9 cellular contexts compared by ENCODE assay signal in genomic region chrX:153968255-153968654, GRCh38. TPM values are rescaled to one million over a fixed set of nuclear protein-coding genes. Genes with fewer than 3 reads are reported as not detected.
DNase-seq lines count a peak whose midpoint lies in the region; ATAC-seq, FAIRE-seq and TF ChIP-seq lines count a peak whose summit lies in the region.
"Had no signal": no experiment of that assay in that cellular context is flagged by ENCODE, and none has a peak within 500 bp of the region (broad histone marks: within the 10 kb centered on the region; RNA-seq: fewer than 3 reads in every experiment).

No MANE protein-coding gene starts in this region.

- H3K4me1 ChIP-seq in keratinocyte (ENCODE audit: control insufficient read depth, extremely low read depth, insufficient read depth, low read length) (peaks cover 13% of the 10 kb centered on the region), thoracic aorta (ENCODE audit: control insufficient read depth in 1 of 2, low read depth in 2 of 2) (peaks cover 13 to 38% of the 10 kb centered on the region in 2 donors)

- H3K79me2 ChIP-seq in keratinocyte (ENCODE audit: control insufficient read depth, insufficient read depth, low read length), result peaks cover 73% of the 10 kb centered on the region

- H3K9me1 ChIP-seq in keratinocyte (ENCODE audit: control insufficient read depth, extremely low read depth, insufficient read depth, low read length), result no peaks in the 10 kb centered on the region

- no peak for DNase-seq in activated naive CD4-positive, alpha-beta T cell treated with anti-CD3 and anti-CD28 coated beads, Interleukin-2, amount 10 ng/mL, durations not matched to agents 7 days and 5 days
- DNase-seq in activated naive CD4-positive, alpha-beta T cell (lab: John Stamatoyannopoulos, UW), result no peak
- no peak for DNase-seq in activated naive CD4-positive, alpha-beta T cell treated with anti-CD3 and anti-CD28 coated beads, Interleukin-2, amount 50 U/mL, for 72 hours (ENCODE audit: low spot score in 2 of 2)
- DNase-seq in keratinocyte (ENCODE audit: low read depth, low spot score), result no peak
- no peak for DNase-seq in thoracic aorta (ENCODE audit: low spot score)
- DNase-seq in NCI-H2029 (lab: John Stamatoyannopoulos, UW), result no peak
- DNase-seq: HCEC 1CT had no signal

- peaks cover 25% of the 10 kb centered on the region for H3K36me3 Mint-ChIP-seq in activated naive CD4-positive, alpha-beta T cell treated with anti-CD3 and anti-CD28 coated beads, Interleukin-2, amount 10 ng/mL, durations not matched to agents 7 days and 5 days
- H3K36me3 Mint-ChIP-seq in activated naive CD4-positive, alpha-beta T cell treated with anti-CD3 and anti-CD28 coated beads, Interleukin-2, amount 50 U/mL, for 72 hours, result peaks cover 35% of the 10 kb centered on the region in 2 donors

- FAIRE-seq in keratinocyte (lab: Jason Lieb, UNC), result no peak

- no peak for TF ChIP-seq CTCF in keratinocyte (optimal IDR thresholded peaks at IDR 0.05 in 1 of 3, IDR thresholded peaks at IDR 0.05 in 1 of 3, conservative IDR thresholded peaks at IDR 0.05 in 1 of 3; ENCODE audit: extremely low read depth in 1 of 3, insufficient read depth in 2 of 3, low read length in 3 of 3)
- no peak for TF ChIP-seq CTCF in thoracic aorta (IDR thresholded peaks at IDR 0.05)

- H3K9ac ChIP-seq in keratinocyte (ENCODE audit: control insufficient read depth, extremely low read depth, insufficient read depth, low read length), result no peak overlapping the region

- H3K9me3 ChIP-seq in keratinocyte (ENCODE audit: control insufficient read depth, low read depth, low read length) (no peaks in the 10 kb centered on the region), thoracic aorta (no peaks in the 10 kb centered on the region)

- H3K27me3 ChIP-seq in keratinocyte (ENCODE audit: control insufficient read depth, extremely low read depth, insufficient read depth, low read length) (no peaks in the 10 kb centered on the region), thoracic aorta (replicated peaks; ENCODE audit: insufficient read depth) (no peaks in the 10 kb centered on the region)

- H3K4me3 ChIP-seq in keratinocyte (ENCODE audit: control insufficient read depth in 2 of 3, extremely low read depth in 1 of 3, insufficient read depth in 2 of 3, low read depth in 1 of 3, low read length in 3 of 3), result no peak overlapping the region
- H3K4me3 ChIP-seq in thoracic aorta, result peak overlapping the region; percentile 87

- no peaks in the 10 kb centered on the region for H3K27me3 Mint-ChIP-seq in activated naive CD4-positive, alpha-beta T cell treated with anti-CD3 and anti-CD28 coated beads, Interleukin-2, amount 10 ng/mL, durations not matched to agents 7 days and 5 days

- no peak overlapping the region for H3K27ac ChIP-seq in keratinocyte (ENCODE audit: control insufficient read depth, insufficient read depth, low read length)
- H3K27ac ChIP-seq in thoracic aorta, result peak overlapping the region; percentile 74 to 98

- no peak overlapping the region for H2AFZ ChIP-seq in keratinocyte (ENCODE audit: control insufficient read depth, low read length)

- H3K4me2 ChIP-seq in keratinocyte (ENCODE audit: control insufficient read depth, extremely low read depth, insufficient read depth, low read depth, low read length), result peak overlapping the region; percentile 83

- CTCF ChIA-PET in activated naive CD4-positive, alpha-beta T cell treated with anti-CD3 and anti-CD28 coated beads, Interleukin-2, amount 10 ng/mL, durations not matched to agents 7 days and 5 days (lab: Charles Lee), result interaction anchor here (0.6 to 4.0 kb wide), 5 partner anchors 17 to 267 kb away, joined by 3 to 26 read pairs (median 3); no protein-coding TSS in a partner anchor

- H3K4me1 Mint-ChIP-seq in activated naive CD4-positive, alpha-beta T cell treated with anti-CD3 and anti-CD28 coated beads, Interleukin-2, amount 10 ng/mL, durations not matched to agents 7 days and 5 days, result peaks cover 34% of the 10 kb centered on the region

- peak overlapping the region; percentile 100 for H3K27ac Mint-ChIP-seq in activated naive CD4-positive, alpha-beta T cell treated with anti-CD3 and anti-CD28 coated beads, Interleukin-2, amount 10 ng/mL, durations not matched to agents 7 days and 5 days
- peak overlapping the region; percentile 88 to 89 for H3K27ac Mint-ChIP-seq in activated naive CD4-positive, alpha-beta T cell treated with anti-CD3 and anti-CD28 coated beads, Interleukin-2, amount 50 U/mL, for 72 hours

- no peaks in the 10 kb centered on the region for H3K9me3 Mint-ChIP-seq in activated naive CD4-positive, alpha-beta T cell treated with anti-CD3 and anti-CD28 coated beads, Interleukin-2, amount 10 ng/mL, durations not matched to agents 7 days and 5 days
- no peaks in the 10 kb centered on the region for H3K9me3 Mint-ChIP-seq in activated naive CD4-positive, alpha-beta T cell treated with anti-CD3 and anti-CD28 coated beads, Interleukin-2, amount 50 U/mL, for 72 hours

- dilution Hi-C loops in keratinocyte (cut with MboI; ENCODE audit: extremely low pct_ligation_motif_present, low sequenced_read_pairs), result no loop called here

- peak overlapping the region; percentile 100 for H3K4me3 Mint-ChIP-seq in activated naive CD4-positive, alpha-beta T cell treated with anti-CD3 and anti-CD28 coated beads, Interleukin-2, amount 10 ng/mL, durations not matched to agents 7 days and 5 days

- peaks cover 20% of the 10 kb centered on the region for H4K20me1 ChIP-seq in keratinocyte (ENCODE audit: control insufficient read depth, extremely low read depth, insufficient read depth, low read length)

- H3K36me3 ChIP-seq in keratinocyte (ENCODE audit: control insufficient read depth in 2 of 2, extremely low read depth in 1 of 2, insufficient read depth in 2 of 2, low read length in 2 of 2) (peaks cover 2 to 12% of the 10 kb centered on the region in 2 experiments), thoracic aorta (peaks cover 2% of the 10 kb centered on the region)

- no peak for ATAC-seq in activated naive CD4-positive, alpha-beta T cell treated with anti-CD3 and anti-CD28 coated beads, Interleukin-2, amount 50 U/mL, for 72 hours
- ATAC-seq in thoracic aorta (ENCODE audit: insufficient number of reproducible peaks, low FRiP score, low read depth) (no peak), GM21529 (IDR thresholded peaks at IDR 0.05; ENCODE audit: unreplicated experiment) (no peak), GM18870 (IDR thresholded peaks at IDR 0.05; ENCODE audit: unreplicated experiment) (no peak)

RNA-seq across cellular contexts. Expression of gene HCFC1, which starts 3.4 kb away (rescaled TPM):
- 100 to 1,000 TPM in 1 of 2 donors, 10 to 100 TPM in 1; 95.9 to 102 TPM for total RNA-seq in activated naive CD4-positive, alpha-beta T cell treated with anti-CD3 and anti-CD28 coated beads, Interleukin-2, amount 50 U/mL, for 72 hours
- polyA plus RNA-seq in keratinocyte, result 2.7 to 7.0 TPM (median 3.0 TPM) in 3 replicates
- 2.9 TPM for polyA plus RNA-seq in keratinocyte (2011; ENCODE audit: low read depth)
- polyA plus RNA-seq in keratinocyte (2011; cell fraction: cytosol; rRNA removed), result 4.0 and 8.5 TPM in 2 replicates
- polyA plus RNA-seq in keratinocyte (2011; cell fraction: nucleus; rRNA removed), result 24.8 and 30.3 TPM in 2 replicates
- polyA plus RNA-seq in keratinocyte (2012; ENCODE audit: low replicate concordance), result 12.3 and 27.7 TPM in 2 replicates
- polyA minus RNA-seq in keratinocyte, result 6.0 to 128 TPM (median 11.0 TPM) in 3 replicates
- polyA minus RNA-seq in keratinocyte (2011; cell fraction: cytosol; rRNA and poly(A)+ RNA removed), result 18.2 TPM
- polyA minus RNA-seq in keratinocyte (2011; cell fraction: nucleus; rRNA and poly(A)+ RNA removed), result 29.6 and 34.1 TPM in 2 replicates
- 10 to 100 TPM; 51.6 to 58.9 TPM for total RNA-seq in thoracic aorta

RNA-seq across cellular contexts. Expression of gene TMEM187, which starts 4.3 kb away (rescaled TPM):
- 1 to 10 TPM; 5.1 to 6.4 TPM for total RNA-seq in activated naive CD4-positive, alpha-beta T cell treated with anti-CD3 and anti-CD28 coated beads, Interleukin-2, amount 50 U/mL, for 72 hours
- 6.6 to 13.1 TPM (median 7.5 TPM) in 3 replicates for polyA plus RNA-seq in keratinocyte
- 1.6 TPM for polyA plus RNA-seq in keratinocyte (2011; ENCODE audit: low read depth)
- 4.1 and 6.9 TPM in 2 replicates for polyA plus RNA-seq in keratinocyte (2011; cell fraction: cytosol; rRNA removed)
- polyA plus RNA-seq in keratinocyte (2011; cell fraction: nucleus; rRNA removed), result 21.0 and 23.1 TPM in 2 replicates
- 6.4 and 8.9 TPM in 2 replicates for polyA plus RNA-seq in keratinocyte (2012; ENCODE audit: low replicate concordance)
- 4.1 to 9.4 TPM (median 5.8 TPM) in 3 replicates for polyA minus RNA-seq in keratinocyte
- 13.2 TPM for polyA minus RNA-seq in keratinocyte (2011; cell fraction: cytosol; rRNA and poly(A)+ RNA removed)
- polyA minus RNA-seq in keratinocyte (2011; cell fraction: nucleus; rRNA and poly(A)+ RNA removed), result 14.9 and 20.0 TPM in 2 replicates
- total RNA-seq in thoracic aorta, result 10 to 100 TPM in 1 of 2 donors, under 1 TPM in 1; 0.78 to 23.4 TPM

RNA-seq across cellular contexts. Expression of gene RENBP, which starts 23.8 kb away (rescaled TPM):
- total RNA-seq in activated naive CD4-positive, alpha-beta T cell treated with anti-CD3 and anti-CD28 coated beads, Interleukin-2, amount 50 U/mL, for 72 hours, result 10 to 100 TPM; 14.8 to 16.1 TPM
- 0.08 to 0.40 TPM (median 0.16 TPM) in 3 replicates for polyA plus RNA-seq in keratinocyte
- 0.77 TPM for polyA plus RNA-seq in keratinocyte (2011; ENCODE audit: low read depth)
- 0.23 TPM in 1 of 2 replicates, not detected in the other for polyA plus RNA-seq in keratinocyte (2011; cell fraction: cytosol; rRNA removed)
- polyA plus RNA-seq in keratinocyte (2011; cell fraction: nucleus; rRNA removed), result 0.39 and 0.71 TPM in 2 replicates
- 0.08 and 1.6 TPM in 2 replicates for polyA plus RNA-seq in keratinocyte (2012; ENCODE audit: low replicate concordance)
- 0.13 TPM in 1 of 3 replicates, not detected in the others for polyA minus RNA-seq in keratinocyte
- polyA minus RNA-seq in keratinocyte (2011; cell fraction: cytosol; rRNA and poly(A)+ RNA removed), result not detected
- not detected in 2 replicates for polyA minus RNA-seq in keratinocyte (2011; cell fraction: nucleus; rRNA and poly(A)+ RNA removed)
- total RNA-seq in thoracic aorta, result 10 to 100 TPM; 11.2 to 21.4 TPM

RNA-seq across cellular contexts. Expression of gene NAA10, which starts 33.4 kb away (rescaled TPM):
- total RNA-seq in activated naive CD4-positive, alpha-beta T cell treated with anti-CD3 and anti-CD28 coated beads, Interleukin-2, amount 50 U/mL, for 72 hours, result 100 to 1,000 TPM in 1 of 2 donors, 10 to 100 TPM in 1; 97.9 to 129 TPM
- 103 to 149 TPM (median 112 TPM) in 3 replicates for polyA plus RNA-seq in keratinocyte
- 27.1 TPM for polyA plus RNA-seq in keratinocyte (2011; ENCODE audit: low read depth)
- polyA plus RNA-seq in keratinocyte (2011; cell fraction: cytosol; rRNA removed), result 120 and 137 TPM in 2 replicates
- polyA plus RNA-seq in keratinocyte (2011; cell fraction: nucleus; rRNA removed), result 102 and 124 TPM in 2 replicates
- 84.8 and 171 TPM in 2 replicates for polyA plus RNA-seq in keratinocyte (2012; ENCODE audit: low replicate concordance)
- 71.1 to 133 TPM (median 107 TPM) in 3 replicates for polyA minus RNA-seq in keratinocyte
- 77.3 TPM for polyA minus RNA-seq in keratinocyte (2011; cell fraction: cytosol; rRNA and poly(A)+ RNA removed)
- polyA minus RNA-seq in keratinocyte (2011; cell fraction: nucleus; rRNA and poly(A)+ RNA removed), result 27.0 and 27.8 TPM in 2 replicates
- 10 to 100 TPM; 60.1 to 66.4 TPM for total RNA-seq in thoracic aorta

RNA-seq across cellular contexts. Expression of gene ARHGAP4, which starts 42.2 kb away (rescaled TPM):
- total RNA-seq in activated naive CD4-positive, alpha-beta T cell treated with anti-CD3 and anti-CD28 coated beads, Interleukin-2, amount 50 U/mL, for 72 hours, result 100 to 1,000 TPM in 1 of 2 donors, 10 to 100 TPM in 1; 90.0 to 138 TPM
- 0.35 to 0.66 TPM (median 0.55 TPM) in 3 replicates for polyA plus RNA-seq in keratinocyte
- polyA plus RNA-seq in keratinocyte (2011; ENCODE audit: low read depth), result not detected
- 0.28 and 0.48 TPM in 2 replicates for polyA plus RNA-seq in keratinocyte (2011; cell fraction: cytosol; rRNA removed)
- polyA plus RNA-seq in keratinocyte (2011; cell fraction: nucleus; rRNA removed), result 1.4 and 1.9 TPM in 2 replicates
- 0.35 and 0.95 TPM in 2 replicates for polyA plus RNA-seq in keratinocyte (2012; ENCODE audit: low replicate concordance)
- 0.43 to 0.90 TPM (median 0.56 TPM) in 3 replicates for polyA minus RNA-seq in keratinocyte
- not detected for polyA minus RNA-seq in keratinocyte (2011; cell fraction: cytosol; rRNA and poly(A)+ RNA removed)
- polyA minus RNA-seq in keratinocyte (2011; cell fraction: nucleus; rRNA and poly(A)+ RNA removed), result 0.42 and 1.1 TPM in 2 replicates
- 10 to 100 TPM; 31.7 to 92.1 TPM for total RNA-seq in thoracic aorta
